1 cellular context compared by ENCODE assay signal in genomic region chr10:102814456-102814871, GRCh38.
TF ChIP-seq lines count a peak whose summit lies in the region.

No MANE protein-coding gene starts in this region.

TF ChIP-seq in K562, 482 proteins besides CTCF, POLR2A, EP300 and RAD21 (continued from another document):
- TF ChIP-seq FOXM1 (IDR thresholded peaks at IDR 0.05; ENCODE audit: low read depth) (peak; percentile 95), FOXM1 (CRISPR knock-in tag; IDR thresholded peaks at IDR 0.05; ENCODE audit: low read depth) (no peak), YY1 (IDR thresholded peaks at IDR 0.05; ENCODE audit: borderline replicate concordance in 1 of 3, control insufficient read depth in 1 of 3, extremely low read depth in 1 of 3, insufficient read depth in 3 of 3, insufficient read length in 1 of 3, insufficient replicate concordance in 2 of 3, low read depth in 1 of 3, low read length in 2 of 3) (peak in 1 of 3 experiments; percentile 45), ZNF57 (CRISPR knock-in tag; IDR thresholded peaks at IDR 0.05) (no peak), NCOA1 (IDR thresholded peaks at IDR 0.05; ENCODE audit: low read depth) (peak; percentile 32; the same call in 1 of the 2 replicates), ZBTB26 (CRISPR knock-in tag; IDR thresholded peaks at IDR 0.05) (no peak), ZBTB33 (CRISPR knock-in tag; IDR thresholded peaks at IDR 0.05) (no peak), ATF6 (CRISPR knock-in tag; IDR thresholded peaks at IDR 0.05) (no peak), ZNF354B (CRISPR knock-in tag; IDR thresholded peaks at IDR 0.05) (no peak), PPARD (CRISPR knock-in tag; IDR thresholded peaks at IDR 0.05) (no peak), SREBF1 (IDR thresholded peaks at IDR 0.05; ENCODE audit: borderline replicate concordance, low read depth, low read length) (no peak), WHSC1 (IDR thresholded peaks at IDR 0.05; ENCODE audit: low read length) (no peak), E2F6 (IDR thresholded peaks at IDR 0.05; ENCODE audit: borderline replicate concordance in 1 of 2, extremely low read depth in 1 of 2, insufficient read depth in 1 of 2, insufficient read length in 1 of 2, low read depth in 1 of 2, low read length in 1 of 2, poor library complexity in 1 of 2, severe bottlenecking in 1 of 2) (peak in 1 of 2 experiments; percentile 11), TRIM25 (IDR thresholded peaks at IDR 0.05; ENCODE audit: borderline replicate concordance) (no peak), ATF7 (IDR thresholded peaks at IDR 0.05) (0 out of 2 replicates have a peak, but pooled peaks have one; percentile 12), ZKSCAN1 (IDR thresholded peaks at IDR 0.05; ENCODE audit: low read depth, low read length) (no peak), UBTF (IDR thresholded peaks at IDR 0.05; ENCODE audit: borderline replicate concordance in 1 of 2, low read depth in 2 of 2, low read length in 2 of 2) (peak in 1 of 2 experiments; percentile 63; a peak in 1 of 4 replicates), ETV6 (IDR thresholded peaks at IDR 0.05; ENCODE audit: borderline replicate concordance in 1 of 2, low read depth in 2 of 2, low read length in 1 of 2) (peak in 1 of 2 experiments; percentile 75; a peak in 1 of 4 replicates), ETV6 (CRISPR knock-in tag; IDR thresholded peaks at IDR 0.05; ENCODE audit: borderline replicate concordance) (no peak), ZFX (CRISPR knock-in tag; IDR thresholded peaks at IDR 0.05) (peak; percentile 45), RCOR1 (IDR thresholded peaks at IDR 0.05; ENCODE audit: borderline replicate concordance in 1 of 2, low read depth in 2 of 2, low read length in 2 of 2) (peak in 1 of 2 experiments; percentile 59; a peak in 1 of 4 replicates), NCOR1 (IDR thresholded peaks at IDR 0.05) (peak; percentile 61), TRIM28 (IDR thresholded peaks at IDR 0.05) (no peak), ATF3 (IDR thresholded peaks at IDR 0.05) (peak; percentile 87), ATF3 (CRISPR knock-in tag; conservative IDR thresholded peaks at IDR 0.05) (no peak), TBL1XR1 (IDR thresholded peaks at IDR 0.05; ENCODE audit: low read length in 2 of 2) (peak in 1 of 2 experiments; percentile 33; a peak in 1 of 4 replicates), FOXK2 (conservative IDR thresholded peaks at IDR 0.05 in 1 of 2, IDR thresholded peaks at IDR 0.05 in 1 of 2; ENCODE audit: low read depth in 2 of 2) (peak in 1 of 2 experiments; percentile 22; a peak in 1 of 4 replicates), NR2C1 (IDR thresholded peaks at IDR 0.05) (peak; percentile 45; the same call in 1 of the 2 replicates), NR2C1 (tag; IDR thresholded peaks at IDR 0.05) (0 out of 2 replicates have a peak, but pooled peaks have one; percentile 12), DPF2 (IDR thresholded peaks at IDR 0.05) (peak; percentile 83), NFIC (IDR thresholded peaks at IDR 0.05) (peak; percentile 27; the same call in 1 of the 2 replicates), LEF1 (IDR thresholded peaks at IDR 0.05) (0 out of 2 replicates have a peak, but pooled peaks have one; percentile 35), TCF3 (CRISPR knock-in tag; IDR thresholded peaks at IDR 0.05) (peak; percentile 35; the same call in 1 of the 2 replicates), FOSL1 (tag; conservative IDR thresholded peaks at IDR 0.05) (peak; percentile 92), BHLHE40 (IDR thresholded peaks at IDR 0.05; ENCODE audit: low read length) (peak; percentile 41; the same call in 1 of the 2 replicates), GTF2A2 (tag; IDR thresholded peaks at IDR 0.05) (no peak), ARID1B (IDR thresholded peaks at IDR 0.05) (peak; percentile 78)
